Comparison of ENCODE assay signal across 8 cellular contexts in genomic region chr14:50829472-50830043, GRCh38. TPM values are rescaled to one million over a fixed set of nuclear protein-coding genes. Genes with fewer than 3 reads are reported as not detected.
DNase-seq lines count a peak whose midpoint lies in the region; ATAC-seq and TF ChIP-seq lines count a peak whose summit lies in the region.

No MANE protein-coding gene starts in this region.

- H3K9me3 Mint-ChIP-seq in activated naive CD4-positive, alpha-beta T cell treated with anti-CD3 and anti-CD28 coated beads, Interleukin-2, amount 50 U/mL, for 24 hours, result no peaks in the 10 kb centered on the region
- H3K9me3 Mint-ChIP-seq in activated T-helper 1 cell treated with anti-CD3 and anti-CD28 coated beads, Interleukin-12 subunit alpha, Interleukin-12 subunit beta, Interleukin-2, Interleukin-4 antibody, amounts not matched to agents 30 ng/mL and 10 ng/mL and 1 ng/mL, durations not matched to agents 14 hours and 24 hours and 36 hours, result no peaks in the 10 kb centered on the region

- DNase-seq in activated naive CD4-positive, alpha-beta T cell treated with Interleukin-2 at 50 U/mL for 16 hours, result no peak
- DNase-seq in activated T-helper 1 cell treated with anti-CD3 and anti-CD28 coated beads, Interleukin-12 subunit alpha, Interleukin-12 subunit beta, Interleukin-2, Interleukin-4 antibody, amounts not matched to agents 30 ng/mL and 10 ng/mL and 1 ng/mL, durations not matched to agents 14 hours and 24 hours and 36 hours (ENCODE audit: low spot score), result no peak
- DNase-seq in stimulated activated CD8-positive, alpha-beta memory T cell treated with anti-CD3 and anti-CD28 coated beads, Interleukin-4, amount 100 ng/mL, for 48 hours, result peak; percentile 35
- DNase-seq in body of pancreas (no peak), DMS153 treated with DMSO at 0.1 percent for 48 hours (lab: John Stamatoyannopoulos, UW; ENCODE audit: unreplicated experiment) (no peak)
- DNase-seq in activated CD4-positive, alpha-beta T cell treated with anti-CD3 and anti-CD28 coated beads, Interleukin-2, amount 50 U/mL, for 4 hours, result no peak

- peaks cover 6% of the 10 kb centered on the region for H3K36me3 Mint-ChIP-seq in activated naive CD4-positive, alpha-beta T cell treated with anti-CD3 and anti-CD28 coated beads, Interleukin-2, amount 50 U/mL, for 24 hours
- H3K36me3 Mint-ChIP-seq in activated T-helper 1 cell treated with anti-CD3 and anti-CD28 coated beads, Interleukin-12 subunit alpha, Interleukin-12 subunit beta, Interleukin-2, Interleukin-4 antibody, amounts not matched to agents 30 ng/mL and 10 ng/mL and 1 ng/mL, durations not matched to agents 14 hours and 24 hours and 36 hours (ENCODE audit: low read depth), result peaks cover 33% of the 10 kb centered on the region

- H3K27ac Mint-ChIP-seq in activated naive CD4-positive, alpha-beta T cell treated with anti-CD3 and anti-CD28 coated beads, Interleukin-2, amount 50 U/mL, for 24 hours, result peak overlapping the region; percentile 95
- peak overlapping the region; percentile 49 for H3K27ac Mint-ChIP-seq in activated T-helper 1 cell treated with anti-CD3 and anti-CD28 coated beads, Interleukin-12 subunit alpha, Interleukin-12 subunit beta, Interleukin-2, Interleukin-4 antibody, amounts not matched to agents 30 ng/mL and 10 ng/mL and 1 ng/mL, durations not matched to agents 14 hours and 24 hours and 36 hours

- H3K4me3 Mint-ChIP-seq in activated naive CD4-positive, alpha-beta T cell treated with anti-CD3 and anti-CD28 coated beads, Interleukin-2, amount 50 U/mL, for 24 hours, result peak overlapping the region; percentile 98
- peak overlapping the region; percentile 91 for H3K4me3 Mint-ChIP-seq in activated T-helper 1 cell treated with anti-CD3 and anti-CD28 coated beads, Interleukin-12 subunit alpha, Interleukin-12 subunit beta, Interleukin-2, Interleukin-4 antibody, amounts not matched to agents 30 ng/mL and 10 ng/mL and 1 ng/mL, durations not matched to agents 14 hours and 24 hours and 36 hours

- H3K27ac ChIP-seq in body of pancreas, result peak overlapping the region in 1 of 4 donors; percentile 80

- H3K4me3 ChIP-seq in iPS-11a (ENCODE audit: low read depth, low read length), result peak overlapping the region; percentile 47
- H3K4me3 ChIP-seq in body of pancreas, result peak overlapping the region in 1 of 2 donors; percentile 57

- no peaks in the 10 kb centered on the region for H3K36me3 ChIP-seq in body of pancreas (replicated peaks in 1 of 2; ENCODE audit: insufficient read depth in 1 of 2, low read depth in 2 of 2)

- TF ChIP-seq CTCF in body of pancreas (IDR thresholded peaks at IDR 0.05), result no peak

- intact Hi-C loops in activated T-helper 1 cell treated with anti-CD3 and anti-CD28 coated beads, Interleukin-12 subunit alpha, Interleukin-12 subunit beta, Interleukin-2, Interleukin-4 antibody, amounts not matched to agents 30 ng/mL and 10 ng/mL and 1 ng/mL, durations not matched to agents 14 hours and 24 hours and 36 hours (cut with micrococcal nuclease), result loop anchor here (2.0 to 10.0 kb wide), 7 partner anchors 17 to 1245 kb away; partner anchors contain the start of genes DMAC2L, L2HGDH, RPS29 and TMX1
- intact Hi-C loops in body of pancreas (cut with DNase I), result no loop called here

- no peaks in the 10 kb centered on the region for H3K27me3 ChIP-seq in body of pancreas

- no peak for TF ChIP-seq POLR2A in body of pancreas (IDR thresholded peaks at IDR 0.05)

- no peak for ATAC-seq in body of pancreas

- no peaks in the 10 kb centered on the region for H3K9me3 ChIP-seq in body of pancreas

- no peaks in the 10 kb centered on the region for H3K27me3 Mint-ChIP-seq in activated naive CD4-positive, alpha-beta T cell treated with anti-CD3 and anti-CD28 coated beads, Interleukin-2, amount 50 U/mL, for 24 hours
- peaks cover 16% of the 10 kb centered on the region for H3K27me3 Mint-ChIP-seq in activated T-helper 1 cell treated with anti-CD3 and anti-CD28 coated beads, Interleukin-12 subunit alpha, Interleukin-12 subunit beta, Interleukin-2, Interleukin-4 antibody, amounts not matched to agents 30 ng/mL and 10 ng/mL and 1 ng/mL, durations not matched to agents 14 hours and 24 hours and 36 hours (ENCODE audit: insufficient read depth)

- 39 to 45% methylated on average over 14 of the region's 14 CpGs for WGBS in body of pancreas, 2 donors

- peaks cover 80% of the 10 kb centered on the region for H3K4me1 Mint-ChIP-seq in activated naive CD4-positive, alpha-beta T cell treated with anti-CD3 and anti-CD28 coated beads, Interleukin-2, amount 50 U/mL, for 24 hours
- peaks cover 73% of the 10 kb centered on the region for H3K4me1 Mint-ChIP-seq in activated T-helper 1 cell treated with anti-CD3 and anti-CD28 coated beads, Interleukin-12 subunit alpha, Interleukin-12 subunit beta, Interleukin-2, Interleukin-4 antibody, amounts not matched to agents 30 ng/mL and 10 ng/mL and 1 ng/mL, durations not matched to agents 14 hours and 24 hours and 36 hours (ENCODE audit: low read depth)

- peaks cover 27% of the 10 kb centered on the region for H3K4me1 ChIP-seq in body of pancreas

RNA-seq across cellular contexts. Expression of gene NIN, which starts 1.4 kb away (rescaled TPM):
- 39.9 and 43.3 TPM in 2 replicates for total RNA-seq in activated T-helper 1 cell treated with anti-CD3 and anti-CD28 coated beads, Interleukin-12 subunit alpha, Interleukin-12 subunit beta, Interleukin-2, Interleukin-4 antibody, amounts not matched to agents 30 ng/mL and 10 ng/mL and 1 ng/mL, durations not matched to agents 14 hours and 24 hours and 36 hours
- total RNA-seq in body of pancreas, result 10 to 100 TPM in 1 of 2 donors, 1 to 10 TPM in 1; 6.6 to 16.9 TPM

RNA-seq across cellular contexts. Expression of gene ABHD12B, which starts 42.3 kb away (rescaled TPM):
- not detected in 2 replicates for total RNA-seq in activated T-helper 1 cell treated with anti-CD3 and anti-CD28 coated beads, Interleukin-12 subunit alpha, Interleukin-12 subunit beta, Interleukin-2, Interleukin-4 antibody, amounts not matched to agents 30 ng/mL and 10 ng/mL and 1 ng/mL, durations not matched to agents 14 hours and 24 hours and 36 hours
- total RNA-seq in body of pancreas, result not detected
